In genomic region chr12:97313471-97314190, GRCh38 we compare ENCODE assay signal across 29 cellular contexts.
DNase-seq lines count a peak whose midpoint lies in the region; ATAC-seq and TF ChIP-seq lines count a peak whose summit lies in the region.
"Had no signal": no experiment of that assay in that cellular context is flagged by ENCODE, and none has a peak within 500 bp of the region (broad histone marks: within the 10 kb centered on the region; RNA-seq: fewer than 3 reads in every experiment).

No MANE protein-coding gene starts in this region.

- no peaks in the 10 kb centered on the region for H3K36me3 Mint-ChIP-seq in Calu3 (ENCODE audit: insufficient read depth, unreplicated experiment)
- no peaks in the 10 kb centered on the region for H3K36me3 Mint-ChIP-seq in mesothelial cell of epicardium
- H3K36me3 Mint-ChIP-seq: activated naive CD4-positive, alpha-beta T cell treated with anti-CD3 and anti-CD28 coated beads, Interleukin-2, amount 50 U/mL, for 24 hours; naive thymus-derived CD8-positive, alpha-beta T cell had no signal

- H3K4me1 Mint-ChIP-seq in Calu3 (ENCODE audit: low read depth, unreplicated experiment) (peaks cover 28% of the 10 kb centered on the region), mesothelial cell of epicardium (peaks cover 6% of the 10 kb centered on the region)
- H3K4me1 Mint-ChIP-seq: activated naive CD4-positive, alpha-beta T cell treated with anti-CD3 and anti-CD28 coated beads, Interleukin-2, amount 50 U/mL, for 24 hours; activated T-helper 17 cell treated with anti-CD3 and anti-CD28 coated beads, Interleukin-2, amount 50 U/mL, for 72 hours had no signal

- peak overlapping the region; percentile 32 for H3K27ac Mint-ChIP-seq in Calu3 (ENCODE audit: unreplicated experiment)
- no peak overlapping the region for H3K27ac Mint-ChIP-seq in mesothelial cell of epicardium
- H3K27ac Mint-ChIP-seq: activated naive CD4-positive, alpha-beta T cell treated with anti-CD3 and anti-CD28 coated beads, Interleukin-2, amount 50 U/mL, for 24 hours; activated T-helper 17 cell treated with anti-CD3 and anti-CD28 coated beads, Interleukin-2, amount 50 U/mL, for 72 hours; B cell; naive thymus-derived CD8-positive, alpha-beta T cell had no signal

- intact Hi-C loops in Calu3 (cut with micrococcal nuclease; ENCODE audit: unreplicated experiment) = loop anchor here (2.0 kb wide), 2 partner anchors 91 to 841 kb away; no protein-coding TSS in a partner anchor

- BruUV-seq in Calu3 (replicated peaks; lab: Mats Ljungman, UMichigan) = no TSS peak

- H3K4me3 Mint-ChIP-seq in Calu3 (ENCODE audit: low read depth, unreplicated experiment) (no peak overlapping the region), mesothelial cell of epicardium (no peak overlapping the region)
- H3K4me3 Mint-ChIP-seq: activated naive CD4-positive, alpha-beta T cell treated with anti-CD3 and anti-CD28 coated beads, Interleukin-2, amount 50 U/mL, for 24 hours; activated T-helper 17 cell treated with anti-CD3 and anti-CD28 coated beads, Interleukin-2, amount 50 U/mL, for 72 hours; B cell; naive thymus-derived CD8-positive, alpha-beta T cell had no signal

- TF ChIP-seq CTCF in Calu3 (IDR thresholded peaks at IDR 0.05; ENCODE audit: unreplicated experiment) (no peak), epithelial cell of proximal tubule (conservative IDR thresholded peaks at IDR 0.05; ENCODE audit: low read depth, low read length) (no peak), mesothelial cell of epicardium (IDR thresholded peaks at IDR 0.05; ENCODE audit: unreplicated experiment) (no peak)

- peak; percentile 51 for DNase-seq in Calu3
- DNase-seq in OCI-M1 (lab: John Stamatoyannopoulos, UW) = peak; percentile 2
- peak; percentile 27 for DNase-seq in epithelial cell of proximal tubule (ENCODE audit: low read depth)
- DNase-seq in myocyte (ENCODE audit: low read depth) = peak; percentile 18
- DNase-seq in germinal center (ENCODE audit: low spot score) = no peak
- no peak for DNase-seq in mesothelial cell of epicardium (ENCODE audit: low spot score in 2 of 2, unreplicated experiment in 2 of 2)
- DNase-seq: activated CD4-positive, alpha-beta T cell treated with anti-CD3 and anti-CD28 coated beads, Interleukin-2, amount 50 U/mL, for 48 hours; amygdala; DND-41; effector memory CD4-positive, alpha-beta T cell; foreskin fibroblast; Kasumi-1; left lung; midbrain; naive thymus-derived CD8-positive, alpha-beta T cell; NCI-H146; SHP77 treated with DMSO at 0.1 percent for 48 hours; small intestine; stimulated activated CD4-positive, alpha-beta T cell treated with anti-CD3 and anti-CD28 coated beads, Interleukin-1b, Interleukin-23, amount 100 ng/mL, for 48 hours; stimulated activated CD8-positive, alpha-beta memory T cell treated with anti-CD3 and anti-CD28 coated beads, Interleukin-4, amount 100 ng/mL, for 48 hours; stomach; thyroid gland had no signal

- no peak overlapping the region for H3K4me3 ChIP-seq in epithelial cell of proximal tubule (ENCODE audit: low read depth, low read length)
- H3K4me3 ChIP-seq: coronary artery, left lung, stomach, thyroid gland had no signal

- CTCF ChIA-PET in Calu3 (lab: Charles Lee) = interaction anchor here (0.8 kb wide), 1 partner anchor 400 kb away, joined by 3 read pairs; no protein-coding TSS in a partner anchor

- H3K27me3 Mint-ChIP-seq in Calu3 (ENCODE audit: unreplicated experiment) (peaks cover 38% of the 10 kb centered on the region), mesothelial cell of epicardium (ENCODE audit: low read depth) (no peaks in the 10 kb centered on the region)

- no peak for ATAC-seq in GM18907 (IDR thresholded peaks at IDR 0.05; ENCODE audit: unreplicated experiment)
- ATAC-seq in GM19463 (IDR thresholded peaks at IDR 0.05; ENCODE audit: unreplicated experiment) = no peak
- ATAC-seq: activated CD4-positive, CD25-positive, alpha-beta regulatory T cell treated with anti-CD3 and anti-CD28 coated beads, Interleukin-2, amount 50 U/mL, for 24 hours; activated T-helper 17 cell treated with anti-CD3 and anti-CD28 coated beads, Interleukin-2, amount 50 U/mL, for 72 hours; left lung; naive thymus-derived CD8-positive, alpha-beta T cell had no signal

- H3K9me3 Mint-ChIP-seq in Calu3 (ENCODE audit: low read depth, unreplicated experiment) (peaks cover 6% of the 10 kb centered on the region), mesothelial cell of epicardium (no peaks in the 10 kb centered on the region)
- H3K9me3 Mint-ChIP-seq: activated naive CD4-positive, alpha-beta T cell treated with anti-CD3 and anti-CD28 coated beads, Interleukin-2, amount 50 U/mL, for 24 hours; activated T-helper 17 cell treated with anti-CD3 and anti-CD28 coated beads, Interleukin-2, amount 50 U/mL, for 72 hours; naive thymus-derived CD8-positive, alpha-beta T cell had no signal

Comparison
In these comparisons a context has a peak if more than half of its experiments do, and no peak if none do; other contexts are left out.
1. DNase-seq: peak in Calu3 (single experiment), OCI-M1 (single experiment), epithelial cell of proximal tubule (single experiment) and myocyte (single experiment); none in germinal center (single experiment) and mesothelial cell of epicardium (0 of 2).